10 cellular contexts compared by ENCODE assay signal in the genomic region with DNA sequence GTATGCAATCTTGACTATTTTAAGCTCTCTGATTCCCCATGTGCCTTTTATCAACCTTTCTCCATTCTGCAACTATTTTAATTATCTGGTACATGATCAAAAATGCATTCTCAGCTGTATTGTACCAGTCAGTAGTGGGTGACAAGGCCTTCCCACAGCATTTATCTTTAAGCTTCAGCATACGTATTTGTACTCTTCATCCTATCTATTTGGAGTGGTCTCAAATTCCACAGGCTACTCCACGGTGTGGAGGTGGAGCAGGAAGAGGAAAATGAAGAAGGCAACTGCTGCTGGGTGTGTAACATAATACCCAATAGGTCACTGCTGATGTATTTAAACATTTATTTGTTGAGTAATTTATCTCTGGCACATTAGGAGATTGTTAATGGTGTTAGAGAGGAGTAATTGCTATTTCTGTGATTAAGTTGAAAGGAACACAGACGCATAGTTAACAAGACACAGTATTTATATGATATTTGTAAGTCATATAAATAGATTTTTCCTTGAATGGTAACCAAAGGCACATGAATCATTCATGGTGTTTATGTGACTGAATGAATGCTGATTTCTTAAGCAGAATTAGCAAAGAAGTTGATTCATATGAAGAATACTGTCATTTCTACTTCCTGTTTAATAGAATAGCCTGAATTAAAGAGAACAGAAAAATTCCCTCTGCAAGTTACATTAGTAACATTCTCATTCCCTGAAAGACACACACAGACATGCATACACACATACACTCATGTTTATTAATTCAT.
DNase-seq lines count a peak whose midpoint lies in the region; ATAC-seq and TF ChIP-seq lines count a peak whose summit lies in the region.
"Had no signal": no experiment of that assay in that cellular context is flagged by ENCODE, and none has a peak within 500 bp of the region (broad histone marks: within the 10 kb centered on the region; RNA-seq: fewer than 3 reads in every experiment).

No MANE protein-coding gene starts in this region.

- H3K9ac ChIP-seq in OCI-LY3 (ENCODE audit: low read length): no peak overlapping the region; the same call in 1 of the 2 replicates

- H3K79me2 ChIP-seq in OCI-LY3 (ENCODE audit: low read length): no peaks in the 10 kb centered on the region

- peak overlapping the region; percentile 72 for H3K4me2 ChIP-seq in OCI-LY3 (ENCODE audit: low read length)

- H4K20me1 ChIP-seq in OCI-LY3 (ENCODE audit: insufficient read depth, low read length): no peaks in the 10 kb centered on the region

- H3K27me3 ChIP-seq in OCI-LY3 (ENCODE audit: low read depth, low read length): no peaks in the 10 kb centered on the region
- H3K27me3 ChIP-seq: sigmoid colon, upper lobe of right lung had no signal

- intact Hi-C loops in posterior cingulate gyrus (cut with DNase I): no loop called here

- peaks cover 34% of the 10 kb centered on the region for H3K4me1 ChIP-seq in OCI-LY3 (ENCODE audit: low read length)

- DNase-seq in EL (peak; percentile 63), iris pigment epithelial cell (ENCODE audit: low read depth) (peak; percentile 85), activated gamma-delta T cell (lab: John Stamatoyannopoulos, UW) (no peak), UCSD-AML1 (lab: John Stamatoyannopoulos, UW; ENCODE audit: unreplicated experiment) (no peak), posterior cingulate gyrus (no peak)
- DNase-seq: sigmoid colon, upper lobe of right lung had no signal

- TF ChIP-seq CTCF in OCI-LY3 (IDR thresholded peaks at IDR 0.05; ENCODE audit: low read depth, low read length): no peak

- H3K9me3 ChIP-seq in OCI-LY3 (ENCODE audit: insufficient read depth, low read length): no peaks in the 10 kb centered on the region
- H3K9me3 ChIP-seq: sigmoid colon, upper lobe of right lung had no signal

- peak overlapping the region; percentile 13; the same call in 1 of the 2 replicates for H3K4me3 ChIP-seq in OCI-LY3 (ENCODE audit: low read length)
- H3K4me3 ChIP-seq: sigmoid colon, upper lobe of right lung had no signal

- H3K27ac ChIP-seq in OCI-LY3 (ENCODE audit: low read length): peak overlapping the region; percentile 28
- H3K27ac ChIP-seq: sigmoid colon, upper lobe of right lung had no signal

- no peaks in the 10 kb centered on the region for H3K36me3 ChIP-seq in OCI-LY3 (replicated peaks; ENCODE audit: low read depth, low read length)
- H3K36me3 ChIP-seq: sigmoid colon, upper lobe of right lung had no signal

- 0 out of 2 replicates have a peak overlapping the region, but pooled peaks have one; percentile 9 for H2AFZ ChIP-seq in OCI-LY3 (ENCODE audit: low read depth, low read length)

- ATAC-seq in HG02840 (IDR thresholded peaks at IDR 0.05; ENCODE audit: low FRiP score, unreplicated experiment) (peak; percentile 61), GM21786 (IDR thresholded peaks at IDR 0.05; ENCODE audit: unreplicated experiment) (no peak)
- ATAC-seq: upper lobe of right lung had no signal

Comparison
In these comparisons a context has a peak if more than half of its experiments do, and no peak if none do; other contexts are left out.
1. DNase-seq: peak in EL (single experiment) and iris pigment epithelial cell (single experiment); none in activated gamma-delta T cell (single experiment), UCSD-AML1 (single experiment) and posterior cingulate gyrus (0 of 10).